10 cellular contexts compared by ENCODE assay signal in the genomic region with DNA sequence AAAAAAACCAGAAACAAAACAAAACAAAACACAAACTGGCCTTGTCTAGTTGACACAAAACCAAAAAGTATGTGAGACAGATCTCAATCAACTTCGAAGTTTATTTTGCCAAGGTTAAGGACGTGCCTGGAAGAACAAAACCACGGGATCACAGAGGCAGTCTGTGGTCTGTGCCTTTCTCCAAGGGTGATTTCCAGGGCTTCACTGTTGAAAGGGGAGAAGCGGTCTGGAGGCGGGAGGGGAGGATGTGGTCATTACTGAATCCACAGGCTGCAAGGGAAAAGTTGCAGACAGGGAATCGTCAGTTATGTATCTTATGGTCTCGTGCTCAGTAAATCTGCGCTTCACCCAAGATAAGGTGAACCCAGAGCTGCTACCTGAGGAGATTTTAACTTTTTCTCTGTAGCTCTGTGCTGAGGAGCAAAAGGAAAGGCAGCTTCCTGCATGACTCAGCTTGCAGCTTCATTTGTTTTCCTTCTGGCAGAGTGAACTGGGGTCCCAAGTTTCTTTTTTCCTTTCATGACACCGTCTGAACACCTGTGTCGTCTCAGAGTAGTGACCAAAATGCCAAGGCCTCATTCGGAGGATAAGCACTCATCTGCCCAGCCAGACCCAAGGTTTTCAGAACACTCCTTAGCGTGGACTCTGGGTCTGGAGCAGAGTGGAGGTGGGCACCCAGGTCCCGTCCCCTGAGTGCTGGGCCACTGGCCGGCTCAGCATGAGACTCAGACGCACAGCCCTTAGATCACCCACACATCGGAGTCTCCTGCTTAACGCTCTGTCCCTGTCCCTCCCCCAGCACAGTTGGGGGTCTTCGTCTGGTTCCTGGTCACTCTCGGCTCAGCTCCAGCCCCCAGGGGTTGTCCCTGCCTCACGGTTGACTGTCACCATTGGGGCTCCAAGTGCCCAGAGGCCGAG. TPM values are rescaled to one million over a fixed set of nuclear protein-coding genes. Genes with fewer than 3 reads are reported as not detected.
DNase-seq lines count a peak whose midpoint lies in the region; FAIRE-seq and TF ChIP-seq lines count a peak whose summit lies in the region.
"Had no signal": no experiment of that assay in that cellular context is flagged by ENCODE, and none has a peak within 500 bp of the region (broad histone marks: within the 10 kb centered on the region; RNA-seq: fewer than 3 reads in every experiment).

No MANE protein-coding gene starts in this region.

- TF ChIP-seq CTCF in astrocyte (IDR thresholded peaks at IDR 0.05; ENCODE audit: insufficient read depth, low read depth, low read length), result no peak
- TF ChIP-seq CTCF in keratinocyte (optimal IDR thresholded peaks at IDR 0.05 in 1 of 3, IDR thresholded peaks at IDR 0.05 in 1 of 3, conservative IDR thresholded peaks at IDR 0.05 in 1 of 3; ENCODE audit: extremely low read depth in 1 of 3, insufficient read depth in 2 of 3, low read length in 3 of 3), result no peak

- dilution Hi-C loops in keratinocyte (cut with MboI; ENCODE audit: extremely low pct_ligation_motif_present, low sequenced_read_pairs), result no loop called here

- H4K20me1 ChIP-seq in astrocyte (ENCODE audit: insufficient read depth, low read length) (no peaks in the 10 kb centered on the region), keratinocyte (ENCODE audit: control insufficient read depth, extremely low read depth, insufficient read depth, low read length) (no peaks in the 10 kb centered on the region)

- peaks cover 45% of the 10 kb centered on the region for H3K4me1 ChIP-seq in astrocyte (ENCODE audit: insufficient read depth, low read length)
- H3K4me1 ChIP-seq in keratinocyte (ENCODE audit: control insufficient read depth, extremely low read depth, insufficient read depth, low read length), result peaks cover 11% of the 10 kb centered on the region

- H3K9ac ChIP-seq in astrocyte (ENCODE audit: low read length) (peak overlapping the region; percentile 67), keratinocyte (ENCODE audit: control insufficient read depth, extremely low read depth, insufficient read depth, low read length) (no peak overlapping the region)

- peak overlapping the region; percentile 90 for H3K27ac Mint-ChIP-seq in astrocyte (ENCODE audit: unreplicated experiment)

- no peaks in the 10 kb centered on the region for H3K9me1 ChIP-seq in keratinocyte (ENCODE audit: control insufficient read depth, extremely low read depth, insufficient read depth, low read length)

- no peaks in the 10 kb centered on the region for H3K9me3 ChIP-seq in astrocyte (ENCODE audit: insufficient read depth, low read depth, low read length)
- no peaks in the 10 kb centered on the region for H3K9me3 ChIP-seq in keratinocyte (ENCODE audit: control insufficient read depth, low read depth, low read length)

- no peaks in the 10 kb centered on the region for H3K9me3 Mint-ChIP-seq in astrocyte (ENCODE audit: unreplicated experiment)

- peak overlapping the region; percentile 35 for H3K4me3 Mint-ChIP-seq in astrocyte (ENCODE audit: unreplicated experiment)

- H3K4me1 Mint-ChIP-seq in astrocyte (ENCODE audit: low read depth, unreplicated experiment), result peaks cover 36% of the 10 kb centered on the region

- H3K79me2 ChIP-seq in astrocyte (ENCODE audit: insufficient read depth, low read length), result no peaks in the 10 kb centered on the region
- no peaks in the 10 kb centered on the region for H3K79me2 ChIP-seq in keratinocyte (ENCODE audit: control insufficient read depth, insufficient read depth, low read length)

- H3K27ac ChIP-seq in astrocyte (ENCODE audit: low read depth, low read length) (peak overlapping the region; percentile 59), keratinocyte (ENCODE audit: control insufficient read depth, insufficient read depth, low read length) (no peak overlapping the region)

- DNase-seq in A172 (ENCODE audit: low spot score) (peak; percentile 74), HT1080 (ENCODE audit: low read depth) (peak; percentile 88), astrocyte (ENCODE audit: low read depth) (peak; percentile 75), keratinocyte (ENCODE audit: low read depth, low spot score) (no peak), KG1 (lab: John Stamatoyannopoulos, UW) (no peak), NCI-H2081 (lab: John Stamatoyannopoulos, UW) (no peak), cardiac septum (ENCODE audit: low spot score) (no peak)
- no peak for DNase-seq in activated naive CD4-positive, alpha-beta T cell treated with anti-CD3 and anti-CD28 coated beads, Interleukin-2, amount 50 U/mL, for 16 hours
- DNase-seq: Karpas-422 had no signal

- no peaks in the 10 kb centered on the region for H3K27me3 ChIP-seq in astrocyte (ENCODE audit: insufficient read depth, low read length)
- H3K27me3 ChIP-seq in keratinocyte (ENCODE audit: control insufficient read depth, extremely low read depth, insufficient read depth, low read length), result peaks cover 3% of the 10 kb centered on the region

- H3K36me3 Mint-ChIP-seq in astrocyte (ENCODE audit: low read depth, unreplicated experiment), result peaks cover 3% of the 10 kb centered on the region

- peaks cover 14% of the 10 kb centered on the region for H3K27me3 Mint-ChIP-seq in astrocyte (ENCODE audit: low read depth, unreplicated experiment)

- H3K4me3 ChIP-seq in astrocyte (ENCODE audit: insufficient read depth, low read depth, low read length) (peak overlapping the region; percentile 22), keratinocyte (ENCODE audit: control insufficient read depth in 2 of 3, extremely low read depth in 1 of 3, insufficient read depth in 2 of 3, low read depth in 1 of 3, low read length in 3 of 3) (no peak overlapping the region)

- H3K36me3 ChIP-seq in astrocyte (ENCODE audit: insufficient read depth, low read length) (no peaks in the 10 kb centered on the region), keratinocyte (ENCODE audit: control insufficient read depth in 2 of 2, extremely low read depth in 1 of 2, insufficient read depth in 2 of 2, low read length in 2 of 2) (no peaks in the 10 kb centered on the region)

- no peak overlapping the region for H2AFZ ChIP-seq in astrocyte (ENCODE audit: low read depth, low read length)
- H2AFZ ChIP-seq in keratinocyte (ENCODE audit: control insufficient read depth, low read length), result peak overlapping the region; percentile 5

- peak overlapping the region; percentile 82 for H3K4me2 ChIP-seq in astrocyte (ENCODE audit: low read length)
- H3K4me2 ChIP-seq in keratinocyte (ENCODE audit: control insufficient read depth, extremely low read depth, insufficient read depth, low read depth, low read length), result peak overlapping the region; percentile 25

- FAIRE-seq in astrocyte (lab: Jason Lieb, UNC) (no peak), keratinocyte (lab: Jason Lieb, UNC) (no peak)
- FAIRE-seq: GM18507 had no signal

- intact Hi-C loops in cardiac septum (cut with DNase I), result no loop called here

RNA-seq across cellular contexts. Expression of gene ROPN1L, which starts 25.9 kb away (rescaled TPM):
- 0.31 TPM in 1 of 2 replicates, not detected in the other for total RNA-seq in A172 (2014; rRNA removed; shearing (Covaris generic))
- 0.40 TPM in 1 of 2 replicates, not detected in the other for total RNA-seq in HT1080 (2014; rRNA removed; shearing (Covaris generic))
- 0.79 and 1.7 TPM in 2 replicates for polyA plus RNA-seq in HT1080 (2015; cell fraction: cytosol; rRNA removed)
- polyA plus RNA-seq in HT1080 (2015; cell fraction: nucleus; rRNA removed), result 0.45 and 1.3 TPM in 2 replicates
- 0.60 and 0.77 TPM in 2 replicates for total RNA-seq in astrocyte
- polyA plus RNA-seq in keratinocyte, result 0.09 to 0.22 TPM in 2 of 3 replicates, not detected in the other
- polyA plus RNA-seq in keratinocyte (2011; ENCODE audit: low read depth), result not detected
- polyA plus RNA-seq in keratinocyte (2011; cell fraction: cytosol; rRNA removed), result 0.23 TPM in 1 of 2 replicates, not detected in the other
- polyA plus RNA-seq in keratinocyte (2011; cell fraction: nucleus; rRNA removed), result not detected in 2 replicates
- not detected in 2 replicates for polyA plus RNA-seq in keratinocyte (2012; ENCODE audit: low replicate concordance)
- polyA minus RNA-seq in keratinocyte, result 0.49 TPM in 1 of 3 replicates, not detected in the others
- polyA minus RNA-seq in keratinocyte (2011; cell fraction: cytosol; rRNA and poly(A)+ RNA removed), result not detected
- polyA minus RNA-seq in keratinocyte (2011; cell fraction: nucleus; rRNA and poly(A)+ RNA removed), result 0.85 and 1.4 TPM in 2 replicates
- total RNA-seq in cardiac septum, result 0.43 TPM

Comparison
In these comparisons a context has a peak if more than half of its experiments do, and no peak if none do; other contexts are left out.
1. DNase-seq: peak in A172 (single experiment), HT1080 (single experiment) and astrocyte (single experiment); none in keratinocyte (single experiment), activated naive CD4-positive, alpha-beta T cell treated with anti-CD3 and anti-CD28 coated beads, Interleukin-2, amount 50 U/mL, for 16 hours (single experiment), KG1 (single experiment), NCI-H2081 (0 of 2) and cardiac septum (single experiment).